In the genomic region with DNA sequence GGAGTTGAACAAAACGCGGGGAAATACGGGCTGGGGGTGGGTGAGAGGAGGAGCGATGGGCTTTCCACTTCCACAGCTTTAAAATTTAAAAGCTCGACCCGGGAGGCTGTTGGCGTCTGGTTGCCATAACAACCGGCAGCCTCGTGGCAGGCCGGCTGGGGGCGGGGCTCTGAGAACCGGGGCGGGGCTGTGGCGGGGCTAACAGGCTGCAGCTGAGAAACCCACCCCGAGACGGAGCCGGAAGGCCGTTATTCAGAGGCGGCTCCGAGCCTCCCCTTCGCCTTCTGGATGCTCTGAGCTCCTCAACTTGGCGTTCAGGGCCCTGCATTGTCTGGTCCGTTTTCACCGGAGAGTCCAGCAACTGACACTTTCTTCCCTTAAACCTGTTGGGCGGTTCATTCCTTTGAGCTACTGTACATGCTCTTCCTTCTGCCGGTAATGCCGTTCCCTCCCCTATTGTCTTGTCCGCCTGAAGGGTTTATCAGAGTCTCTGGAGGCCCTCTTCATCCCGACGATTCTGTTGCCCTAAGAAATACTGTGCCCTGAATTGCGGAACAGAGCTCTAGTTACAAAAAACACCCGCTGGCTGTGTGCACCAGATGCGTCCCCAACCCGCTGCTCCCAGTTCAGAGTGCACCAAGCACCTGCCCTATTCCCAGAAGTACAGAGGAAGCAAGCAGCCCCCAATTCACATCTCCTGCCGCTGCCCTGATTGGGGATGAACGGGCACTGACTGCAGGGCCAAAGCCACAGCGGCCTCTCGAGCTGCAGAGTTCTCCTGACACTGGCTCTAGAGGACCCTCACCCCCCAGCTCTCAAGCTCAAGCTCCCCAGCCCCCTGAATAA, we compare ENCODE assay signal across 8 cellular contexts. TPM values are rescaled to one million over a fixed set of nuclear protein-coding genes. Genes with fewer than 3 reads are reported as not detected.
DNase-seq lines count a peak whose midpoint lies in the region; ATAC-seq and TF ChIP-seq lines count a peak whose summit lies in the region.

No MANE protein-coding gene starts in this region.

- H3K9me3 ChIP-seq in AG04450 (ENCODE audit: control insufficient read depth, insufficient read depth, low read length), result no peaks in the 10 kb centered on the region; the same call in 1 of the 2 replicates

- TF ChIP-seq CTCF in AG04450 (IDR thresholded peaks at IDR 0.05; ENCODE audit: low read depth, low read length) (no peak), chondrocyte (IDR thresholded peaks at IDR 0.05) (peak; percentile 9)

- peak overlapping the region; percentile 96 for H3K4me3 ChIP-seq in AG04450 (ENCODE audit: low read depth, low read length)

- peak overlapping the region; percentile 89 for H3K27ac Mint-ChIP-seq in chondrocyte (ENCODE audit: unreplicated experiment)

- no peaks in the 10 kb centered on the region for H3K27me3 Mint-ChIP-seq in chondrocyte (ENCODE audit: low read depth)

- POLR2A ChIA-PET in AG04450 (lab: Yijun Ruan, JAX), result interaction anchor here (0.6 to 2.1 kb wide), 10 partner anchors 11 to 299 kb away, joined by 3 to 11 read pairs (median 3); partner anchors contain the start of genes NAGPA, NUDT16L1 and SEC14L5

- H3K4me3 Mint-ChIP-seq in chondrocyte (ENCODE audit: unreplicated experiment), result peak overlapping the region; percentile 92

- H3K9me3 Mint-ChIP-seq in chondrocyte (ENCODE audit: low read depth), result no peaks in the 10 kb centered on the region

- CTCF ChIA-PET in AG04450 (lab: Charles Lee), result interaction anchor here (1.3 kb wide), 1 partner anchor 221 kb away, joined by 7 read pairs; no protein-coding TSS in a partner anchor

- peaks cover 15% of the 10 kb centered on the region for H3K4me1 Mint-ChIP-seq in chondrocyte (ENCODE audit: low read depth)

- ATAC-seq in GM18861 (IDR thresholded peaks at IDR 0.05; ENCODE audit: unreplicated experiment), result peak; percentile 33
- ATAC-seq in HG03064 (IDR thresholded peaks at IDR 0.05; ENCODE audit: low read depth, unreplicated experiment), result peak; percentile 49

- H3K36me3 Mint-ChIP-seq in chondrocyte (ENCODE audit: low read depth), result peaks cover 4% of the 10 kb centered on the region

- H3K27me3 ChIP-seq in AG04450 (ENCODE audit: control insufficient read depth, insufficient read depth, low read length), result no peaks in the 10 kb centered on the region
- no peaks in the 10 kb centered on the region for H3K27me3 ChIP-seq in layer of hippocampus (ENCODE audit: control insufficient read depth, insufficient read depth, low read length)

- DNase-seq in AG04450 (ENCODE audit: low read depth, low spot score) (peak; percentile 53), NCI-H2227 (lab: John Stamatoyannopoulos, UW; ENCODE audit: unreplicated experiment) (peak; percentile 93), chondrocyte (ENCODE audit: low spot score) (peak; percentile 94)
- DNase-seq in activated CD4-positive, alpha-beta T cell treated with anti-CD3 and anti-CD28 coated beads for 1 hour, result peak; percentile 84
- peak; percentile 85 to 91 for DNase-seq in stimulated activated CD4-positive, alpha-beta T cell treated with anti-CD3 and anti-CD28 coated beads, Interleukin-1b, Interleukin-23, amount 100 ng/mL, for 1 hour (ENCODE audit: low read depth in 2 of 2)

- H3K27ac ChIP-seq in AG04450 (ENCODE audit: low read depth, low read length) (peak overlapping the region; percentile 94), layer of hippocampus (ENCODE audit: low read depth, low read length) (peak overlapping the region; percentile 83)

RNA-seq across cellular contexts. Expression of gene DNAAF8, which starts 0.6 kb away (rescaled TPM):
- 0.89 and 1.6 TPM in 2 replicates for polyA plus RNA-seq in AG04450 (2011; rRNA removed)
- polyA minus RNA-seq in AG04450 (2011; rRNA and poly(A)+ RNA removed), result 0.78 and 1.7 TPM in 2 replicates
- 2.0 to 2.6 TPM (median 2.2 TPM) in 3 replicates for total RNA-seq in chondrocyte

RNA-seq across cellular contexts. Expression of gene ANKS3, which starts 0.9 kb away (rescaled TPM):
- 14.0 and 15.0 TPM in 2 replicates for polyA plus RNA-seq in AG04450 (2011; rRNA removed)
- polyA minus RNA-seq in AG04450 (2011; rRNA and poly(A)+ RNA removed), result 26.1 and 38.9 TPM in 2 replicates
- total RNA-seq in chondrocyte, result 21.8 to 30.6 TPM (median 24.9 TPM) in 3 replicates

RNA-seq across cellular contexts. Expression of gene ZNF500, which starts 32.0 kb away (rescaled TPM):
- 3.1 and 4.2 TPM in 2 replicates for polyA plus RNA-seq in AG04450 (2011; rRNA removed)
- 5.2 and 5.8 TPM in 2 replicates for polyA minus RNA-seq in AG04450 (2011; rRNA and poly(A)+ RNA removed)
- total RNA-seq in chondrocyte, result 13.1 to 16.2 TPM (median 14.7 TPM) in 3 replicates

RNA-seq across cellular contexts. Expression of gene NUDT16L1, which starts 41.6 kb away (rescaled TPM):
- polyA plus RNA-seq in AG04450 (2011; rRNA removed), result 25.2 and 29.3 TPM in 2 replicates
- 5.9 and 7.2 TPM in 2 replicates for polyA minus RNA-seq in AG04450 (2011; rRNA and poly(A)+ RNA removed)
- 20.4 to 27.4 TPM (median 22.9 TPM) in 3 replicates for total RNA-seq in chondrocyte

RNA-seq across cellular contexts. Expression of gene SEPTIN12, which starts 53.2 kb away (rescaled TPM):
- polyA plus RNA-seq in AG04450 (2011; rRNA removed), result not detected in 2 replicates
- polyA minus RNA-seq in AG04450 (2011; rRNA and poly(A)+ RNA removed), result not detected in 2 replicates
- not detected in 3 replicates for total RNA-seq in chondrocyte

Comparison
In these comparisons a context has a peak if more than half of its experiments do, and no peak if none do; other contexts are left out.
1. Peak in every context shown above with its lines: DNase-seq, ATAC-seq, H3K4me3 ChIP-seq and H3K27ac ChIP-seq.